Comparison of ENCODE assay signal across 26 cellular contexts in genomic region chr16:85344502-85345128, GRCh38.
"Had no signal": no experiment of that assay in that cellular context is flagged by ENCODE, and none has a peak within 500 bp of the region (broad histone marks: within the 10 kb centered on the region; RNA-seq: fewer than 3 reads in every experiment).

No MANE protein-coding gene starts in this region.

- H3K36me3 ChIP-seq: esophagus squamous epithelium, prostate gland, right atrium auricular region, sigmoid colon, stomach, thyroid gland had no signal

- H3K4me1 Mint-ChIP-seq: stimulated activated effector memory CD8-positive, alpha-beta T cell treated with anti-CD3 and anti-CD28 coated beads, Interleukin-12 subunit alpha, Interleukin-12 subunit beta, amount 100 ng/mL, for 72 hours had no signal

- FAIRE-seq: endometrium, keratinocyte had no signal

- H3K9me3 ChIP-seq: esophagus squamous epithelium, mucosa of descending colon, prostate gland, right atrium auricular region, sigmoid colon, stomach, thyroid gland had no signal

- H3K4me1 ChIP-seq: thyroid gland had no signal

- H3K27ac Mint-ChIP-seq: effector memory CD8-positive, alpha-beta T cell; memory B cell; mesothelial cell of epicardium; naive B cell; natural killer cell treated with Interleukin-12 subunit alpha and Interleukin-12 subunit beta and Interleukin-15 and Interleukin-18, amount 100 ng/mL, for 72 hours; stimulated activated effector memory CD8-positive, alpha-beta T cell treated with anti-CD3 and anti-CD28 coated beads, Interleukin-12 subunit alpha, Interleukin-12 subunit beta, amount 100 ng/mL, for 72 hours had no signal

- DNase-seq: cortex of kidney; effector memory CD8-positive, alpha-beta T cell; erythroblast; esophagus squamous epithelium; foreskin melanocyte; glutamatergic neuron; hypothalamus; mucosa of descending colon; naive B cell; sigmoid colon; stimulated activated CD4-positive, alpha-beta T cell treated with anti-CD3 and anti-CD28 coated beads, Interleukin-2, amount 100 ng/mL, for 24 hours; stimulated activated CD4-positive, alpha-beta T cell treated with anti-CD3 and anti-CD28 coated beads, Interleukin-4, amount 100 ng/mL, for 24 hours; stimulated activated naive CD4-positive, alpha-beta T cell treated with Interleukin-2 at 50 U/mL for 16 hours; stomach; thyroid gland; trophoblast cell had no signal

- H3K36me3 Mint-ChIP-seq: memory B cell; mesothelial cell of epicardium; natural killer cell treated with Interleukin-12 subunit alpha and Interleukin-12 subunit beta and Interleukin-15 and Interleukin-18, amount 100 ng/mL, for 72 hours; stimulated activated effector memory CD8-positive, alpha-beta T cell treated with anti-CD3 and anti-CD28 coated beads, Interleukin-12 subunit alpha, Interleukin-12 subunit beta, amount 100 ng/mL, for 72 hours had no signal

- H3K4me3 Mint-ChIP-seq: effector memory CD8-positive, alpha-beta T cell; memory B cell; mesothelial cell of epicardium; natural killer cell treated with Interleukin-12 subunit alpha and Interleukin-12 subunit beta and Interleukin-15 and Interleukin-18, amount 100 ng/mL, for 72 hours; neural crest cell; stimulated activated effector memory CD8-positive, alpha-beta T cell treated with anti-CD3 and anti-CD28 coated beads, Interleukin-12 subunit alpha, Interleukin-12 subunit beta, amount 100 ng/mL, for 72 hours had no signal

- H3K27ac ChIP-seq: esophagus squamous epithelium, prostate gland, right atrium auricular region, sigmoid colon, stomach, thyroid gland had no signal

- H3K9me3 Mint-ChIP-seq: mesothelial cell of epicardium; stimulated activated effector memory CD8-positive, alpha-beta T cell treated with anti-CD3 and anti-CD28 coated beads, Interleukin-12 subunit alpha, Interleukin-12 subunit beta, amount 100 ng/mL, for 72 hours had no signal

- H3K27me3 ChIP-seq: right atrium auricular region, sigmoid colon, stomach, thyroid gland had no signal

- H3K4me3 ChIP-seq: esophagus squamous epithelium, lung, mucosa of descending colon, prostate gland, right atrium auricular region, sigmoid colon, stomach, thyroid gland had no signal
